7 cellular contexts compared by ENCODE assay signal in genomic region chrX:130340271-130340670, GRCh38. TPM values are rescaled to one million over a fixed set of nuclear protein-coding genes. Genes with fewer than 3 reads are reported as not detected.
DNase-seq lines count a peak whose midpoint lies in the region; ATAC-seq and TF ChIP-seq lines count a peak whose summit lies in the region.

No MANE protein-coding gene starts in this region.

- H3K4me1 ChIP-seq in stomach, result peaks cover 0 to 16% (median 2%) of the 10 kb centered on the region in 4 donors

- intact Hi-C loops in stomach (cut with DNase I; ENCODE audit: low total_unique reads), result no loop called here

- H3K9me3 ChIP-seq in stomach, result no peaks in the 10 kb centered on the region

- peak; percentile 2 for ATAC-seq in HG02759 (IDR thresholded peaks at IDR 0.05; ENCODE audit: unreplicated experiment)
- ATAC-seq in GM21737 (IDR thresholded peaks at IDR 0.05; ENCODE audit: unreplicated experiment), result no peak

- H3K27ac ChIP-seq in VCaP, result peak overlapping the region; percentile 59
- H3K27ac ChIP-seq in stomach, result peak overlapping the region in 4 of 5 donors; percentile 58 to 79 (median 64)

- TF ChIP-seq EP300 in stomach (IDR thresholded peaks at IDR 0.05), result no peak

- no peaks in the 10 kb centered on the region for H3K27me3 ChIP-seq in stomach

- H3K4me3 ChIP-seq in iPS-11a (ENCODE audit: low read depth, low read length), result peak overlapping the region; percentile 57
- H3K4me3 ChIP-seq in stomach, result peak overlapping the region; percentile 58 to 79 (median 73)

- no peak for DNase-seq in stomach
- DNase-seq in hypothalamus (lab: John Stamatoyannopoulos, UW), result no peak
- no peak for DNase-seq in NCI-H526 treated with DMSO at 0.1 percent for 48 hours (lab: John Stamatoyannopoulos, UW)

- TF ChIP-seq CTCF in VCaP (conservative IDR thresholded peaks at IDR 0.05), result no peak
- no peak for TF ChIP-seq CTCF in stomach (IDR thresholded peaks at IDR 0.05)

- WGBS in stomach, 5 donors, result 3 to 49% (median 6%) methylated on average over 8 to 9 of the region's 9 CpGs

- H3K36me3 ChIP-seq in stomach, result no peaks in the 10 kb centered on the region

- no peak for TF ChIP-seq POLR2A in stomach (IDR thresholded peaks at IDR 0.05)

RNA-seq across cellular contexts. Expression of gene SLC25A14, which starts 0.6 kb away (rescaled TPM):
- 10 to 100 TPM in 2 of 5 donors, 1 to 10 TPM in 3; 1.2 to 19.3 (median 1.8) TPM for total RNA-seq in stomach
- 10 to 100 TPM in 2 of 3 donors, 1 to 10 TPM in 1; 7.4 to 14.6 (median 11.2) TPM for polyA plus RNA-seq in stomach

RNA-seq across cellular contexts. Expression of gene GPR119, which starts 45.2 kb away (rescaled TPM):
- total RNA-seq in stomach, result under 1 TPM in 1 of 5 donors, not detected in 4; 0.55 TPM
- polyA plus RNA-seq in stomach, result not detected
